15 cellular contexts compared by ENCODE assay signal in genomic region chr17:62725791-62726249, GRCh38.
DNase-seq lines count a peak whose midpoint lies in the region; ATAC-seq and TF ChIP-seq lines count a peak whose summit lies in the region.
"Had no signal": no experiment of that assay in that cellular context is flagged by ENCODE, and none has a peak within 500 bp of the region (broad histone marks: within the 10 kb centered on the region; RNA-seq: fewer than 3 reads in every experiment).

No MANE protein-coding gene starts in this region.

- H3K9me3 Mint-ChIP-seq in T-cell = no peaks in the 10 kb centered on the region

- peak; percentile 84 for DNase-seq in SIG-M5 treated with dmso at 0.1 percent for 504 hours (lab: John Stamatoyannopoulos, UW; ENCODE audit: unreplicated experiment)
- DNase-seq in SIG-M5 (lab: John Stamatoyannopoulos, UW) = no peak
- DNase-seq in T-cell = no peak
- DNase-seq in glomerular visceral epithelial cell (ENCODE audit: extremely low spot score) = peak; percentile 47
- no peak for DNase-seq in upper lobe of right lung
- DNase-seq: activated CD4-positive, alpha-beta T cell treated with anti-CD3 and anti-CD28 coated beads for 36 hours; DMS79 treated with DMSO at 0.1 percent for 48 hours; MM.1S; NCI-H510A; SHP77 treated with DMSO at 0.1 percent for 48 hours; testis had no signal

- no peak for TF ChIP-seq CTCF in upper lobe of right lung (IDR thresholded peaks at IDR 0.05)

- H3K4me3 Mint-ChIP-seq in T-cell = no peak overlapping the region

- POLR2A ChIA-PET in T-cell (lab: Charles Lee) = no interaction called here

- intact Hi-C loops in upper lobe of right lung (cut with DNase I) = no loop called here

- H3K36me3 Mint-ChIP-seq in T-cell = no peaks in the 10 kb centered on the region

- peak overlapping the region; percentile 99 for H3K27ac Mint-ChIP-seq in T-cell
- H3K27ac Mint-ChIP-seq: activated CD4-positive, alpha-beta T cell treated with anti-CD3 and anti-CD28 coated beads for 36 hours had no signal

- CTCF ChIA-PET in T-cell (lab: Charles Lee) = no interaction called here

- H3K9me3 ChIP-seq in upper lobe of right lung = no peaks in the 10 kb centered on the region
- H3K9me3 ChIP-seq: breast epithelium, testis had no signal

- ATAC-seq in T-cell (replicated peaks in 1 of 4) = no peak
- peak; percentile 75 for ATAC-seq in upper lobe of right lung
- no peak for ATAC-seq in HG02759 (IDR thresholded peaks at IDR 0.05; ENCODE audit: unreplicated experiment)
- no peak for ATAC-seq in HG03139 (IDR thresholded peaks at IDR 0.05; ENCODE audit: unreplicated experiment)
- no peak for ATAC-seq in GM21529 (IDR thresholded peaks at IDR 0.05; ENCODE audit: unreplicated experiment)

- H3K27me3 Mint-ChIP-seq in T-cell = no peaks in the 10 kb centered on the region

- H3K4me1 ChIP-seq in upper lobe of right lung = peaks cover 9% of the 10 kb centered on the region
- H3K4me1 ChIP-seq: breast epithelium had no signal

- H3K27ac ChIP-seq in upper lobe of right lung = no peak overlapping the region
- H3K27ac ChIP-seq: breast epithelium, testis had no signal

- no peak overlapping the region for H3K4me3 ChIP-seq in upper lobe of right lung
- H3K4me3 ChIP-seq: breast epithelium, testis had no signal

- H3K27me3 ChIP-seq in upper lobe of right lung = no peaks in the 10 kb centered on the region
- H3K27me3 ChIP-seq: breast epithelium, testis had no signal

- H3K36me3 ChIP-seq in upper lobe of right lung = no peaks in the 10 kb centered on the region
- H3K36me3 ChIP-seq: breast epithelium had no signal

- H3K4me1 Mint-ChIP-seq in T-cell = peaks cover 23 to 30% (median 23%) of the 10 kb centered on the region in 3 donors

Comparison
In these comparisons a context has a peak if more than half of its experiments do, and no peak if none do; other contexts are left out.
1. DNase-seq: peak in SIG-M5 treated with dmso at 0.1 percent for 504 hours (single experiment) and glomerular visceral epithelial cell (single experiment); none in SIG-M5 (single experiment), T-cell (0 of 34) and upper lobe of right lung (single experiment).